2 cellular contexts compared by ENCODE assay signal in genomic region chr18:12885500-12885899, GRCh38.
TF ChIP-seq lines count a peak whose summit lies in the region.

No MANE protein-coding gene starts in this region.

TF ChIP-seq in HEK293, 187 proteins besides CTCF, POLR2A, EP300 and RAD21:
- TF ChIP-seq ZBTB6 (tag by site-specific recombination; IDR thresholded peaks at IDR 0.05) (no peak), ZNF560 (tag by site-specific recombination; IDR thresholded peaks at IDR 0.05; ENCODE audit: borderline replicate concordance) (no peak), ZBTB10 (tag by site-specific recombination; IDR thresholded peaks at IDR 0.05) (no peak), BCL6B (tag by site-specific recombination; IDR thresholded peaks at IDR 0.05) (no peak), GLIS1 (tag by site-specific recombination; IDR thresholded peaks at IDR 0.05) (peak; percentile 66)

TF ChIP-seq in HepG2, 621 proteins besides CTCF, POLR2A, EP300 and RAD21:
- no peak for TF ChIP-seq NPAS2 (CRISPR knock-in tag; IDR thresholded peaks at IDR 0.05; ENCODE audit: borderline replicate concordance)
- no peak for TF ChIP-seq SP1 (IDR thresholded peaks at IDR 0.05)
- TF ChIP-seq SP1 (CRISPR knock-in tag; IDR thresholded peaks at IDR 0.05): no peak
- no peak for TF ChIP-seq ZZZ3 (CRISPR knock-in tag; IDR thresholded peaks at IDR 0.05; ENCODE audit: borderline replicate concordance)
- TF ChIP-seq ZNF343 (CRISPR knock-in tag; IDR thresholded peaks at IDR 0.05): no peak
- no peak for TF ChIP-seq ZNF350 (CRISPR knock-in tag; IDR thresholded peaks at IDR 0.05; ENCODE audit: borderline replicate concordance, low read depth)
- no peak for TF ChIP-seq ZNF609 (CRISPR knock-in tag; IDR thresholded peaks at IDR 0.05; ENCODE audit: borderline replicate concordance)
- no peak for TF ChIP-seq FUBP1 (CRISPR knock-in tag; IDR thresholded peaks at IDR 0.05; ENCODE audit: borderline replicate concordance)
TF ChIP-seq in HepG2: peak in this region for 0.
